8 cellular contexts compared by ENCODE assay signal in the genomic region with DNA sequence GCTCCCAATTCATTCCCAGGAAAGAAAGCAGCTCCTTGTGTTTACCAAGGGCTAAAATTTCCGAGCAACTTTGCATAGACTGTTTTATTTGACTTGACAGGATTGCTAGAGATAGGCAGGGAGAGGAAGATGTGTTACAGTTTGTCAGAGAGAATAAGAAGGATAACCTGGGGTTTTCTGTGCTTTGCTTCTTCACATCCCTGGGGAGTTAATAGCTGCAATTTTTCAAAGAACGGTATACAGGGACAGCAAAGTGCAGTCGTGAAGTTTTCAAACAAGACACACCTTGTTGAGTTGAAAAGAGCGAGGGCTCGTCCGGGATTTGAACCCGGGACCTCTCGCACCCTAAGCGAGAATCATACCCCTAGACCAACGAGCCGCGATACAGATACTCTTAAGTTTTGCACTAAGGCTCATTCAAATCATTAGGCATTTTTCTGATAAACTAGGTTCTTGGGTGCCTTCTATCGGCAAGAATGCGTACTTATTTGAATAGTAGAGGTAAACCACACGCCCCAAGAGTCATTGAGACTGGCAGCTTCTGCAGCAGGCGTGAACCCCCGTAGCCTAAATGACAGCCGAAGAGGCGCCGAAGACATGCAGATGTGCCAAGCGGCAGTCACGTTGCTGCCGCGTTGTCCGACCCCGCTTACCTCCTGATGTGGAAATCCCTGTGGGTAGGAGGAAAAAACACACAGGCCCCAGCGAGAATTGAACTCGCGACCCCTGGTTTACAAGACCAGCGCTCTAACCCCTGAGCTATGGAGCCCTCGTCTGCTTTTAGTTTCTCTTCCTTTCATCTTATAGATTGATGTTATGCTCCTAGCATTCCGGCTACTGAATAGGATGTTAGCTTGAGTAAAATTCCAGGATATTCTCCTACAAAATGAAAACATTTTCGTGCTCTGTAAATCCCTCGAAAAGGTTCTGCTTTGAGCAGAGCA.
DNase-seq lines count a peak whose midpoint lies in the region; ATAC-seq lines count a peak whose summit lies in the region.

No MANE protein-coding gene starts in this region.

- ATAC-seq in GM19025 (IDR thresholded peaks at IDR 0.05; ENCODE audit: low read depth, unreplicated experiment) (peak; percentile 74), HG03354 (IDR thresholded peaks at IDR 0.05; ENCODE audit: poor library complexity, severe bottlenecking, unreplicated experiment) (peak; percentile 71)

- peak; percentile 93 to 95 for DNase-seq in AML-193 (lab: John Stamatoyannopoulos, UW)
- DNase-seq in NCI-H446 (lab: John Stamatoyannopoulos, UW), result peak; percentile 96 to 99
- DNase-seq in activated CD4-positive, alpha-beta T cell treated with anti-CD3 and anti-CD28 coated beads for 1 hour, result peak; percentile 75
- DNase-seq in stimulated activated CD4-positive, alpha-beta T cell treated with anti-CD3 and anti-CD28 coated beads, Interleukin-1b, Interleukin-23, amount 100 ng/mL, for 24 hours (ENCODE audit: low read depth in 4 of 4, low spot score in 1 of 4), result peak; percentile 58 to 83 (median 79)

- H3K27ac ChIP-seq in cingulate gyrus (ENCODE audit: low read depth, low read length) (peak overlapping the region; percentile 75), layer of hippocampus (ENCODE audit: low read depth, low read length) (peak overlapping the region; percentile 69)

- no peaks in the 10 kb centered on the region for H3K27me3 ChIP-seq in layer of hippocampus (ENCODE audit: control insufficient read depth, insufficient read depth, low read length)

Comparison
In these comparisons a context has a peak if more than half of its experiments do, and no peak if none do; other contexts are left out.
1. Peak in every context shown above with its lines: DNase-seq, ATAC-seq and H3K27ac ChIP-seq.